Comparison of ENCODE assay signal across 23 cellular contexts in the genomic region with DNA sequence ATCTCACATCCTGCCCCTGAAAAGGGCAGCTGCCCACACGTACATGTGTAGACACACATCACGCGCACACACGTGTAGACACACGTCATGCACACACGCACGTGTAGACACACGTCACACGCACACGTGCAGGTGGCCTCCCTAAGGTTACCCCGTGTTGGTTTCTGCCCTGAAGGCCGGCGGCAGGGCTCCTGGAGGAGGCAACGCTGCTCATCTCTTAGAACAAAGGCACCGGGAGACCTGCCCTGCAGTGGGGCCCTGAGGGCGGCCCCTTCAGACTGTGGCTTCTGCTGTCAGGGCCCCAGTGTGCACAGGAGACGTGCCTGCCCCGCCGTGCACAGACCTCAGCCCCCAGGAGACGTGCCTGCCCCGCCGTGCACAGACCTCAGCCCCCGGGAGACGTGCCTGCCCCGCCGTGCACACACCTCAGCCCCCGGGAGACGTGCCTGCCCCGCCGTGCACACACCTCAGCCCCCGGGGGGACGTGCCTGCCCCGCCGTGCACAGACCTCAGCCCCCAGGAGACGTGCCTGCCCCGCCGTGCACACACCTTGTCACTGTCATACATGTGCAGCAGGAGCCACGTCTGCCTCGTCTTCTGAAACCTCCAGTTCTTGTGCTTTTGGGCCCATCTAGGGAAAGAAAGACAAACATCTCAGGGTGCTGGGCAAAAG. TPM values are rescaled to one million over a fixed set of nuclear protein-coding genes. Genes with fewer than 3 reads are reported as not detected.
DNase-seq lines count a peak whose midpoint lies in the region; ATAC-seq and TF ChIP-seq lines count a peak whose summit lies in the region.
"Had no signal": no experiment of that assay in that cellular context is flagged by ENCODE, and none has a peak within 500 bp of the region (broad histone marks: within the 10 kb centered on the region; RNA-seq: fewer than 3 reads in every experiment).

No MANE protein-coding gene starts in this region.

- no peaks in the 10 kb centered on the region for H3K9me2 ChIP-seq in Karpas-422 (replicated peaks; ENCODE audit: insufficient read depth, low read length)

- no peak for TF ChIP-seq CTCF in DND-41 (IDR thresholded peaks at IDR 0.05; ENCODE audit: borderline replicate concordance, extremely low read depth, low read length, poor library complexity, severe bottlenecking)

- H3K27me3 ChIP-seq in DND-41 (ENCODE audit: insufficient read depth, low read length, poor library complexity) (no peaks in the 10 kb centered on the region), Karpas-422 (ENCODE audit: low read length) (no peaks in the 10 kb centered on the region)
- H3K27me3 ChIP-seq: dorsolateral prefrontal cortex, esophagus squamous epithelium, heart left ventricle had no signal

- H3K9me3 ChIP-seq in DND-41 (ENCODE audit: insufficient read depth, low read length, severe bottlenecking) = no peaks in the 10 kb centered on the region
- H3K9me3 ChIP-seq in Karpas-422 (ENCODE audit: low read length) = no peaks in the 10 kb centered on the region
- H3K9me3 ChIP-seq in mesodermal cell (ENCODE audit: control insufficient read depth, low read length) = no peaks in the 10 kb centered on the region
- H3K9me3 ChIP-seq: esophagus squamous epithelium, heart left ventricle had no signal

- H3K9ac ChIP-seq in DND-41 (ENCODE audit: low read depth, low read length) (no peak overlapping the region), Karpas-422 (ENCODE audit: low read length) (peak overlapping the region; percentile 80)

- H3K36me3 ChIP-seq in DND-41 (ENCODE audit: insufficient read depth, low read length) (no peaks in the 10 kb centered on the region), Karpas-422 (ENCODE audit: insufficient read depth, low read length) (peaks cover 7% of the 10 kb centered on the region; the same call in 1 of the 2 replicates), mesodermal cell (ENCODE audit: control insufficient read depth, insufficient read depth, low read length) (peaks cover 20% of the 10 kb centered on the region)

- 88 to 92% methylated on average over 29 to 36 of the region's 39 CpGs for WGBS in mesodermal cell (ENCODE audit: insufficient coverage in 2 of 2), 2 experiments

- H3K4me1 ChIP-seq in DND-41 (ENCODE audit: insufficient read depth, low read length) (no peaks in the 10 kb centered on the region), Karpas-422 (ENCODE audit: low read length) (peaks cover 67% of the 10 kb centered on the region), mesodermal cell (ENCODE audit: control insufficient read depth, insufficient read depth, low read length, poor library complexity, severe bottlenecking) (peaks cover 12% of the 10 kb centered on the region)
- H3K4me1 ChIP-seq: heart left ventricle had no signal

- DNase-seq in DND-41 (no peak), Karpas-422 (peak; percentile 92), NCI-H526 treated with DMSO at 0.1 percent for 48 hours (lab: John Stamatoyannopoulos, UW) (no peak), retina (no peak), cerebellum (ENCODE audit: low spot score) (no peak), SW480 (ENCODE audit: low spot score) (no peak)
- DNase-seq: activated CD4-positive, alpha-beta T cell treated with anti-CD3 and anti-CD28 coated beads, Interleukin-2, amount 50 U/mL, for 1 hour; activated naive CD8-positive, alpha-beta T cell treated with anti-CD3 and anti-CD28 coated beads for 36 hours; activated T-cell treated with anti-CD3 and anti-CD28 coated beads, Interleukin-2, amount 50 U/mL, for 24 hours; dorsolateral prefrontal cortex; esophagus squamous epithelium; GF-D8; heart left ventricle; kidney; mesendoderm; MM.1S; NCI-H187; NCI-H524 had no signal

- H4K20me1 ChIP-seq in DND-41 (ENCODE audit: insufficient read depth, low read length) = no peaks in the 10 kb centered on the region; the same call in 1 of the 2 replicates
- H4K20me1 ChIP-seq in Karpas-422 (ENCODE audit: insufficient read depth, low read depth, low read length) = no peaks in the 10 kb centered on the region

- no peak overlapping the region for H3K27ac ChIP-seq in DND-41 (ENCODE audit: low read length)
- H3K27ac ChIP-seq in Karpas-422 (ENCODE audit: low read length) = peak overlapping the region; percentile 99
- H3K27ac ChIP-seq in mesodermal cell (ENCODE audit: low read depth, low read length, severe bottlenecking) = peak overlapping the region; percentile 45
- H3K27ac ChIP-seq: esophagus squamous epithelium, heart left ventricle had no signal

- ATAC-seq in DND-41 (ENCODE audit: insufficient read depth, low read depth) = 0 out of 3 replicates have a peak, but pooled peaks have one; percentile 27
- ATAC-seq in GM19438 (IDR thresholded peaks at IDR 0.05; ENCODE audit: low read depth, unreplicated experiment) = peak; percentile 46
- ATAC-seq: heart left ventricle had no signal

- no peak overlapping the region for H2AFZ ChIP-seq in DND-41 (ENCODE audit: low read depth, low read length)
- H2AFZ ChIP-seq in Karpas-422 (ENCODE audit: low read length) = no peak overlapping the region

- H3K4me2 ChIP-seq in DND-41 (ENCODE audit: insufficient read depth, low read length) (no peak overlapping the region), Karpas-422 (ENCODE audit: low read depth, low read length, poor library complexity, severe bottlenecking) (peak overlapping the region; percentile 72)

- no peaks in the 10 kb centered on the region for H3K79me2 ChIP-seq in DND-41 (ENCODE audit: insufficient read depth, low read length)
- no peaks in the 10 kb centered on the region for H3K79me2 ChIP-seq in Karpas-422 (ENCODE audit: low read length)

- H3K4me3 ChIP-seq in DND-41 (ENCODE audit: low read depth in 1 of 2, low read length in 2 of 2) (no peak overlapping the region), Karpas-422 (ENCODE audit: low read length) (peak overlapping the region; percentile 59; the same call in 1 of the 2 replicates), mesodermal cell (ENCODE audit: extremely low read depth, insufficient read depth, low read length, poor library complexity, severe bottlenecking) (no peak overlapping the region)
- H3K4me3 ChIP-seq: dorsolateral prefrontal cortex, esophagus squamous epithelium, heart left ventricle, SK-N-MC had no signal

RNA-seq across cellular contexts. Expression of gene CYP2W1, which starts 17.1 kb away (rescaled TPM):
- total RNA-seq in Karpas-422 (2014; rRNA removed; shearing (Covaris generic); ENCODE audit: low replicate concordance) = not detected in 2 replicates
- not detected for polyA plus RNA-seq in mesodermal cell (2013, experiment 1 of 2)
- polyA plus RNA-seq in mesodermal cell (2013, experiment 2 of 2) = not detected
- total RNA-seq in cerebellum = not detected
- total RNA-seq: activated naive CD8-positive, alpha-beta T cell treated with anti-CD3 and anti-CD28 coated beads for 36 hours; heart left ventricle; HT1080; renal cortical epithelial cell had no signal
- polyA plus RNA-seq: heart left ventricle had no signal

RNA-seq across cellular contexts. Expression of gene COX19, which starts 24.7 kb away (rescaled TPM):
- total RNA-seq in Karpas-422 (2014; rRNA removed; shearing (Covaris generic); ENCODE audit: low replicate concordance) = 14.5 and 20.5 TPM in 2 replicates
- 9.7 TPM for polyA plus RNA-seq in mesodermal cell (2013, experiment 1 of 2)
- polyA plus RNA-seq in mesodermal cell (2013, experiment 2 of 2) = 9.4 TPM
- total RNA-seq in cerebellum = 23.4 TPM

RNA-seq across cellular contexts. Expression of gene GPR146, which starts 44.3 kb away (rescaled TPM):
- 5.5 and 9.2 TPM in 2 replicates for total RNA-seq in Karpas-422 (2014; rRNA removed; shearing (Covaris generic); ENCODE audit: low replicate concordance)
- 0.96 TPM for polyA plus RNA-seq in mesodermal cell (2013, experiment 1 of 2)
- polyA plus RNA-seq in mesodermal cell (2013, experiment 2 of 2) = 0.86 TPM
- total RNA-seq in cerebellum = 2.7 TPM

RNA-seq across cellular contexts. Expression of gene ADAP1, which starts 45.6 kb away (rescaled TPM):
- not detected in 2 replicates for total RNA-seq in Karpas-422 (2014; rRNA removed; shearing (Covaris generic); ENCODE audit: low replicate concordance)
- polyA plus RNA-seq in mesodermal cell (2013, experiment 1 of 2) = 2.2 TPM
- 1.7 TPM for polyA plus RNA-seq in mesodermal cell (2013, experiment 2 of 2)
- total RNA-seq in cerebellum = 16.2 TPM
